8 cellular contexts compared by ENCODE assay signal in genomic region chr10:101782811-101783735, GRCh38. TPM values are rescaled to one million over a fixed set of nuclear protein-coding genes. Genes with fewer than 3 reads are reported as not detected.
DNase-seq lines count a peak whose midpoint lies in the region; ATAC-seq and TF ChIP-seq lines count a peak whose summit lies in the region.

NPM3 (minus strand) TSS chr10:101783446; CDS start chr10:101783390, 56 bp downstream.

- peaks cover 67% of the 10 kb centered on the region for H3K4me1 Mint-ChIP-seq in activated CD4-positive, alpha-beta memory T cell treated with anti-CD3 and anti-CD28 coated beads for 36 hours (ENCODE audit: low read depth)

- H3K27me3 Mint-ChIP-seq in activated CD4-positive, alpha-beta memory T cell treated with anti-CD3 and anti-CD28 coated beads for 36 hours, result peaks cover 10% of the 10 kb centered on the region

- ATAC-seq in GM18520 (IDR thresholded peaks at IDR 0.05; ENCODE audit: unreplicated experiment), result peak; percentile 41
- peak; percentile 51 for ATAC-seq in HG03196 (IDR thresholded peaks at IDR 0.05; ENCODE audit: unreplicated experiment)
- peak; percentile 57 to 68 for ATAC-seq in lower lobe of right lung

- intact Hi-C loops in activated CD4-positive, alpha-beta memory T cell treated with anti-CD3 and anti-CD28 coated beads for 36 hours (cut with micrococcal nuclease), result loop anchor here (2.0 to 5.0 kb wide), 6 partner anchors 36 to 556 kb away; partner anchors contain the start of genes DPCD, LBX1, OGA and POLL
- intact Hi-C loops in lower lobe of right lung (cut with DNase I), result no loop called here

- H3K4me3 Mint-ChIP-seq in activated CD4-positive, alpha-beta memory T cell treated with anti-CD3 and anti-CD28 coated beads for 36 hours, result peak within 1 kb of the TSS; percentile 98

- no peaks in the 10 kb centered on the region for H3K9me3 Mint-ChIP-seq in activated CD4-positive, alpha-beta memory T cell treated with anti-CD3 and anti-CD28 coated beads for 36 hours

- POLR2A ChIA-PET in activated CD4-positive, alpha-beta memory T cell treated with anti-CD3 and anti-CD28 coated beads for 36 hours (lab: Charles Lee), result interaction anchor here (0.6 to 3.1 kb wide), 7 partner anchors 9 to 180 kb away, joined by 3 to 18 read pairs (median 6); partner anchors contain the start of gene OGA

- peak; percentile 70 for DNase-seq in NCI-H82 treated with DMSO at 0.1 percent for 48 hours (lab: John Stamatoyannopoulos, UW; ENCODE audit: unreplicated experiment)
- peak; percentile 92 for DNase-seq in activated CD4-positive, alpha-beta memory T cell treated with anti-CD3 and anti-CD28 coated beads for 36 hours
- peak; percentile 93 for DNase-seq in ecto neural progenitor cell (ENCODE audit: low spot score)
- peak; percentile 87 for DNase-seq in lower lobe of right lung
- DNase-seq in stimulated activated CD4-positive, alpha-beta T cell treated with anti-CD3 and anti-CD28 coated beads, Interleukin-4, amount 100 ng/mL, for 48 hours (ENCODE audit: low read depth in 2 of 2), result peak; percentile 79 to 87

- peak within 1 kb of the TSS; percentile 54 for H2AFZ ChIP-seq in ACC112 (ENCODE audit: low read length, unreplicated experiment)

- peaks cover 25% of the 10 kb centered on the region for H3K4me1 ChIP-seq in ACC112 (ENCODE audit: control insufficient read depth, insufficient read depth, low read length, unreplicated experiment)
- peaks cover 56% of the 10 kb centered on the region for H3K4me1 ChIP-seq in lower lobe of right lung

- H3K27ac ChIP-seq in ACC112 (ENCODE audit: low read depth, low read length) (peak within 1 kb of the TSS; percentile 53), lower lobe of right lung (peak within 1 kb of the TSS; percentile 47)

- H3K36me3 ChIP-seq in ACC112 (ENCODE audit: insufficient read depth, low read length) (peaks cover 16% of the 10 kb centered on the region), lower lobe of right lung (peaks cover 40% of the 10 kb centered on the region)

- CTCF ChIA-PET in activated CD4-positive, alpha-beta memory T cell treated with anti-CD3 and anti-CD28 coated beads for 36 hours (lab: Charles Lee), result interaction anchor here (0.5 to 10.2 kb wide), 19 partner anchors 10 to 752 kb away, joined by 3 to 197 read pairs (median 5); partner anchors contain the start of genes BTRC, DPCD, OGA and PDZD7

- 0 out of 2 replicates have a peak, but pooled peaks cover 3% of the 10 kb centered on the region for H3K27me3 ChIP-seq in ACC112 (ENCODE audit: insufficient read depth, low read length)
- peaks cover 12% of the 10 kb centered on the region for H3K27me3 ChIP-seq in lower lobe of right lung (ENCODE audit: low read depth)

- H3K9me3 ChIP-seq in lower lobe of right lung, result no peaks in the 10 kb centered on the region

- H3K27ac Mint-ChIP-seq in activated CD4-positive, alpha-beta memory T cell treated with anti-CD3 and anti-CD28 coated beads for 36 hours, result peak within 1 kb of the TSS; percentile 83

- peaks cover 28% of the 10 kb centered on the region for H3K36me3 Mint-ChIP-seq in activated CD4-positive, alpha-beta memory T cell treated with anti-CD3 and anti-CD28 coated beads for 36 hours

- H3K4me3 ChIP-seq in ACC112 (ENCODE audit: low read depth, low read length) (peak within 1 kb of the TSS; percentile 86), lower lobe of right lung (peak within 1 kb of the TSS; percentile 73)

- peaks cover 7% of the 10 kb centered on the region for H3K79me2 ChIP-seq in ACC112 (ENCODE audit: control insufficient read depth, insufficient read depth, low read length, unreplicated experiment)

- no peak for TF ChIP-seq CTCF in lower lobe of right lung (IDR thresholded peaks at IDR 0.05)

RNA-seq across cellular contexts. Expression of gene NPM3, which starts in this region (rescaled TPM):
- total RNA-seq in activated CD4-positive, alpha-beta memory T cell treated with anti-CD3 and anti-CD28 coated beads for 36 hours, result 100 to 1,000 TPM; 168 to 172 TPM
- 17.4 TPM for total RNA-seq in lower lobe of right lung

Comparison
In these comparisons a context has a peak if more than half of its experiments do, and no peak if none do; other contexts are left out.
1. Peak in every context shown above with its lines: DNase-seq, ATAC-seq, H3K4me3 ChIP-seq and H3K27ac ChIP-seq.